In the genomic region with DNA sequence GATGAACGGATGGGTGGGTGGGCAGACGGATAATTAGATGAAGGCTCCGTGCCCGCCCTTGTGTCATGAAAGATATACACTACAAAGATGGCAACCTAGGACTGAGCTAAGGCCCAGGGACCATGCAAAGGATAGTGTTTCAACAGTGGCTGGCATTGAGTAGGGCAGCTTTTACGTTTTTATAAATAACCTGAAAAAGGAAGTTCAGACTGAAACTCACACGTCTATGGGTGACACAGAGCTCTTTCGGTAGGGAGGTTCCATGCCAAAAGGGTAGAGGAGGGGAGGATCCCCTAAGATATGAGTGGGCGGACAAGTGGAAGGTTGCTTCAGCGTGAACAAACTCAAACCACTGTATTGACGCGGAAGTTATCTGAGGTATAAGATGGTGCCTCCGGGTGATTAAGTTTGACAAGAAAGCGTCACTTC, we compare ENCODE assay signal across 8 cellular contexts.
A peak's percentile ranks its signal among the peaks of the same experiment; 100 is the strongest.
DNase-seq lines count a peak whose midpoint lies in the region; ATAC-seq and TF ChIP-seq lines count a peak whose summit lies in the region.

No MANE protein-coding gene starts in this region.

- H3K4me1 ChIP-seq in Peyer's patch, result peaks cover 0 to 23% (median 13%) of the 10 kb centered on the region in 4 donors

- TF ChIP-seq POLR2A in Peyer's patch (IDR thresholded peaks at IDR 0.05), result no peak

- H3K4me3 ChIP-seq in Peyer's patch, result no peak overlapping the region

- H3K27me3 ChIP-seq in Peyer's patch, result no peaks in the 10 kb centered on the region

- ATAC-seq in GM18519 (IDR thresholded peaks at IDR 0.05; ENCODE audit: low FRiP score, unreplicated experiment), result peak; percentile 55
- ATAC-seq in HG02840 (IDR thresholded peaks at IDR 0.05; ENCODE audit: low FRiP score, unreplicated experiment), result peak; percentile 66

- no peaks in the 10 kb centered on the region for H3K9me3 ChIP-seq in Peyer's patch

- TF ChIP-seq CTCF in Peyer's patch (IDR thresholded peaks at IDR 0.05), result no peak

- DNase-seq in Peyer's patch, result peak in 2 of 3 donors; percentile 66 to 67
- DNase-seq in central memory CD4-positive, alpha-beta T cell, result peak; percentile 68
- no peak for DNase-seq in NK-92 (lab: John Stamatoyannopoulos, UW; ENCODE audit: unreplicated experiment)
- DNase-seq in GM03348 (ENCODE audit: low spot score), result no peak
- DNase-seq in kidney tubule cell (ENCODE audit: low spot score), result no peak
- no peak for DNase-seq in cerebellum (ENCODE audit: low spot score)

- H3K36me3 ChIP-seq in Peyer's patch, result no peaks in the 10 kb centered on the region

- peak overlapping the region; percentile 38 to 86 (median 70) for H3K27ac ChIP-seq in Peyer's patch

Comparison
In these comparisons a context has a peak if more than half of its experiments do, and no peak if none do; other contexts are left out.
1. DNase-seq: peak in Peyer's patch (2 of 3) and central memory CD4-positive, alpha-beta T cell (single experiment); none in NK-92 (single experiment), GM03348 (single experiment), kidney tubule cell (single experiment) and cerebellum (single experiment).